ENCODE assay signal across 1 cellular context in the genomic region with DNA sequence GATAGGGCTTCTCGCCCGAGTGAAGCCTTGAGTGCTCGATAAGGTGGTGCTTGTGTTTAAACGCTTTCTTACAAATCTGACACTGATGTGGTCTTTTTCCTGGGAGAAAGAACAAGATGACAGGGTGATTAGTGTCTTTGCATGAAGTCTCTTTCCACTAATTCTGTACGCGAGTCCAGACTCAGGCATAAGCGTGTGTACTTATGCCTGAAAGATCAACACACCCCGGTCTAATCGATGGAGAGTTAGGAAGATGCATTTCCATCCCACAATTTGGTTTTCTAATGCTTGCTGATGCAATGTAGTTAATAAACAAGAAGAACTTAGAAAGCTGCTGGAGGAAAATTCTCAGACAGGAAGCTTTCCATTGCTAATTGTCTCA.
TF ChIP-seq lines count a peak whose summit lies in the region.

No MANE protein-coding gene starts in this region.

TF ChIP-seq in GM23338, 12 proteins besides CTCF, POLR2A, EP300 and RAD21 (continued from another document):
- TF ChIP-seq, protein P1, sequence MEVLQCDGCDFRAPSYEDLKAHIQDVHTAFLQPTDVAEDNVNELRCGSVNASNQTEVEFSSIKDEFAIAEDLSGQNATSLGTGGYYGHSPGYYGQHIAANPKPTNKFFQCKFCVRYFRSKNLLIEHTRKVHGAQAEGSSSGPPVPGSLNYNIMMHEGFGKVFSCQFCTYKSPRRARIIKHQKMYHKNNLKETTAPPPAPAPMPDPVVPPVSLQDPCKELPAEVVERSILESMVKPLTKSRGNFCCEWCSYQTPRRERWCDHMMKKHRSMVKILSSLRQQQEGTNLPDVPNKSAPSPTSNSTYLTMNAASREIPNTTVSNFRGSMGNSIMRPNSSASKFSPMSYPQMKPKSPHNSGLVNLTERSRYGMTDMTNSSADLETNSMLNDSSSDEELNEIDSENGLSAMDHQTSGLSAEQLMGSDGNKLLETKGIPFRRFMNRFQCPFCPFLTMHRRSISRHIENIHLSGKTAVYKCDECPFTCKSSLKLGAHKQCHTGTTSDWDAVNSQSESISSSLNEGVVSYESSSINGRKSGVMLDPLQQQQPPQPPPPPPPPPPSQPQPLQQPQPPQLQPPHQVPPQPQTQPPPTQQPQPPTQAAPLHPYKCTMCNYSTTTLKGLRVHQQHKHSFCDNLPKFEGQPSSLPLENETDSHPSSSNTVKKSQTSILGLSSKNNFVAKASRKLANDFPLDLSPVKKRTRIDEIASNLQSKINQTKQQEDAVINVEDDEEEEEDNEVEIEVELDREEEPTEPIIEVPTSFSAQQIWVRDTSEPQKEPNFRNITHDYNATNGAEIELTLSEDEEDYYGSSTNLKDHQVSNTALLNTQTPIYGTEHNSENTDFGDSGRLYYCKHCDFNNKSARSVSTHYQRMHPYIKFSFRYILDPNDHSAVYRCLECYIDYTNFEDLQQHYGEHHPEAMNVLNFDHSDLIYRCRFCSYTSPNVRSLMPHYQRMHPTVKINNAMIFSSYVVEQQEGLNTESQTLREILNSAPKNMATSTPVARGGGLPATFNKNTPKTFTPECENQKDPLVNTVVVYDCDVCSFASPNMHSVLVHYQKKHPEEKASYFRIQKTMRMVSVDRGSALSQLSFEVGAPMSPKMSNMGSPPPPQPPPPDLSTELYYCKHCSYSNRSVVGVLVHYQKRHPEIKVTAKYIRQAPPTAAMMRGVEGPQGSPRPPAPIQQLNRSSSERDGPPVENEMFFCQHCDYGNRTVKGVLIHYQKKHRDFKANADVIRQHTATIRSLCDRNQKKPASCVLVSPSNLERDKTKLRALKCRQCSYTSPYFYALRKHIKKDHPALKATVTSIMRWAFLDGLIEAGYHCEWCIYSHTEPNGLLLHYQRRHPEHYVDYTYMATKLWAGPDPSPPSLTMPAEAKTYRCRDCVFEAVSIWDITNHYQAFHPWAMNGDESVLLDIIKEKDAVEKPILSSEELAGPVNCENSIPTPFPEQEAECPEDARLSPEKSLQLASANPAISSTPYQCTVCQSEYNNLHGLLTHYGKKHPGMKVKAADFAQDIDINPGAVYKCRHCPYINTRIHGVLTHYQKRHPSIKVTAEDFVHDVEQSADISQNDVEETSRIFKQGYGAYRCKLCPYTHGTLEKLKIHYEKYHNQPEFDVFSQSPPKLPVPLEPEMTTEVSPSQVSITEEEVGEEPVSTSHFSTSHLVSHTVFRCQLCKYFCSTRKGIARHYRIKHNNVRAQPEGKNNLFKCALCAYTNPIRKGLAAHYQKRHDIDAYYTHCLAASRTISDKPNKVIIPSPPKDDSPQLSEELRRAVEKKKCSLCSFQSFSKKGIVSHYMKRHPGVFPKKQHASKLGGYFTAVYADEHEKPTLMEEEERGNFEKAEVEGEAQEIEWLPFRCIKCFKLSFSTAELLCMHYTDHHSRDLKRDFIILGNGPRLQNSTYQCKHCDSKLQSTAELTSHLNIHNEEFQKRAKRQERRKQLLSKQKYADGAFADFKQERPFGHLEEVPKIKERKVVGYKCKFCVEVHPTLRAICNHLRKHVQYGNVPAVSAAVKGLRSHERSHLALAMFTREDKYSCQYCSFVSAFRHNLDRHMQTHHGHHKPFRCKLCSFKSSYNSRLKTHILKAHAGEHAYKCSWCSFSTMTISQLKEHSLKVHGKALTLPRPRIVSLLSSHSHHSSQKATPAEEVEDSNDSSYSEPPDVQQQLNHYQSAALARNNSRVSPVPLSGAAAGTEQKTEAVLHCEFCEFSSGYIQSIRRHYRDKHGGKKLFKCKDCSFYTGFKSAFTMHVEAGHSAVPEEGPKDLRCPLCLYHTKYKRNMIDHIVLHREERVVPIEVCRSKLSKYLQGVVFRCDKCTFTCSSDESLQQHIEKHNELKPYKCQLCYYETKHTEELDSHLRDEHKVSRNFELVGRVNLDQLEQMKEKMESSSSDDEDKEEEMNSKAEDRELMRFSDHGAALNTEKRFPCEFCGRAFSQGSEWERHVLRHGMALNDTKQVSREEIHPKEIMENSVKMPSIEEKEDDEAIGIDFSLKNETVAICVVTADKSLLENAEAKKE (CRISPR knock-in tag; IDR thresholded peaks at IDR 0.05): no peak
- no peak for TF ChIP-seq POLR2AphosphoS5 (IDR thresholded peaks at IDR 0.05; ENCODE audit: low read depth)
